In the genomic region with DNA sequence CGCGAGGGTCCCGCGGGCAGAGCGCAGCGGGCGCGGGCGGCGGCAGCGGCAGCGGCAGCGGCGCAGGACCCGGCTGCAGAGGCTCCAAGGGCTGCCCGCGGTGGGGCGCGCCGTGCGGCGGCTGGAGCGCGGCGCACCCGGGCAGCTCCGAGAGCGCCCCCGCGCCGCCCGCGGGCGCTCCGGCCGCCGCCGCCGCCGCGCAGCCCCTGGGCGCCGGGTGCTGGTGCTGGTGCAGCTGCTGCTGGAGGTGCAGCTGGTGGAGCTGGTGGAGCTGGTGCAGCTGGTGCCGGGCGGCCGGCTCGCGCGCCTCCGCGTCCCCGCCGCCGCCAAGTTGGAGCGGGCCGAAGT, we compare ENCODE assay signal across 8 cellular contexts. TPM values are rescaled to one million over a fixed set of nuclear protein-coding genes. Genes with fewer than 3 reads are reported as not detected.
DNase-seq lines count a peak whose midpoint lies in the region; ATAC-seq and TF ChIP-seq lines count a peak whose summit lies in the region.

No MANE protein-coding gene starts in this region.

- H3K9me3 ChIP-seq in ES-I3 (ENCODE audit: control insufficient read depth, insufficient read depth, low read length) (no peaks in the 10 kb centered on the region), muscle layer of duodenum (ENCODE audit: control insufficient read depth in 1 of 2, low read length in 2 of 2) (no peaks in the 10 kb centered on the region)

- DNase-seq in LNCaP clone FGC (ENCODE audit: low read depth) (no peak), cardiac fibroblast (ENCODE audit: low read depth in 2 of 2) (no peak), G401 (ENCODE audit: low spot score) (no peak), DMS79 treated with DMSO at 0.1 percent for 48 hours (lab: John Stamatoyannopoulos, UW) (no peak)

- H3K36me3 ChIP-seq in ES-I3 (ENCODE audit: insufficient read depth, low read length), result no peaks in the 10 kb centered on the region
- no peaks in the 10 kb centered on the region for H3K36me3 ChIP-seq in muscle layer of duodenum (ENCODE audit: control insufficient read depth in 1 of 2, insufficient read depth in 2 of 2, low read length in 2 of 2)

- no peaks in the 10 kb centered on the region for H3K27me3 ChIP-seq in muscle layer of duodenum (ENCODE audit: low read depth, low read length)

- H3K4me1 ChIP-seq in ES-I3 (ENCODE audit: insufficient read depth, low read length) (peaks cover 15% of the 10 kb centered on the region; the same call in 1 of the 2 replicates), muscle layer of duodenum (ENCODE audit: control insufficient read depth in 1 of 2, insufficient read depth in 2 of 2, low read length in 2 of 2) (peaks cover 0 to 23% of the 10 kb centered on the region in 2 donors)

- peak overlapping the region; percentile 71; the same call in 1 of the 2 replicates for H3K9ac ChIP-seq in ES-I3 (ENCODE audit: low read depth, low read length)

- in situ Hi-C loops in G401 (cut with HindIII; ENCODE audit: low sequenced_read_pairs), result no loop called here

- peak; percentile 14 for ATAC-seq in GM21423 (IDR thresholded peaks at IDR 0.05; ENCODE audit: unreplicated experiment)
- ATAC-seq in GM18519 (IDR thresholded peaks at IDR 0.05; ENCODE audit: low FRiP score, unreplicated experiment), result no peak

- no peak; the same call in 1 of the 2 replicates for TF ChIP-seq CTCF in LNCaP clone FGC (IDR thresholded peaks at IDR 0.05; ENCODE audit: control insufficient read depth, extremely low read depth, insufficient read depth)
- TF ChIP-seq CTCF in cardiac fibroblast (IDR thresholded peaks at IDR 0.05; ENCODE audit: low read depth, low read length), result no peak

- peak overlapping the region; percentile 66 for H3K4me3 ChIP-seq in LNCaP clone FGC (ENCODE audit: low read depth, low read length)
- peak overlapping the region; percentile 79 to 92 for H3K4me3 ChIP-seq in cardiac fibroblast (replicated peaks in 1 of 2; ENCODE audit: low read depth in 2 of 2, low read length in 2 of 2)
- H3K4me3 ChIP-seq in muscle layer of duodenum (ENCODE audit: low read depth in 1 of 2, low read length in 2 of 2), result peak overlapping the region; percentile 61 to 84

- peak overlapping the region; percentile 56 for H3K27ac ChIP-seq in muscle layer of duodenum (ENCODE audit: low read length)

RNA-seq across cellular contexts. Expression of a gene that starts 0.6 kb away (rescaled TPM):
- total RNA-seq in G401 (2014; rRNA removed; shearing (Covaris generic)), result 92.7 and 121 TPM in 2 replicates
